21 cellular contexts compared by ENCODE assay signal in genomic region chr7:137296551-137296950, GRCh38. TPM values are rescaled to one million over a fixed set of nuclear protein-coding genes. Genes with fewer than 3 reads are reported as not detected.
"Had no signal": no experiment of that assay in that cellular context is flagged by ENCODE, and none has a peak within 500 bp of the region (broad histone marks: within the 10 kb centered on the region; RNA-seq: fewer than 3 reads in every experiment).

No MANE protein-coding gene starts in this region.

- H3K9me3 ChIP-seq: adrenal gland, gastrocnemius medialis, heart right ventricle, lower lobe of right lung, testis, upper lobe of right lung had no signal

- H3K4me3 ChIP-seq: adrenal gland, gastrocnemius medialis, heart right ventricle, lower lobe of right lung, skin epidermis, testis, upper lobe of right lung had no signal

- ATAC-seq: gastrocnemius medialis; heart right ventricle; left colon; lower lobe of right lung; naive thymus-derived CD8-positive, alpha-beta T cell; right cardiac atrium; T-helper 17 cell; upper lobe of right lung had no signal

- H3K27me3 ChIP-seq: adrenal gland, gastrocnemius medialis, heart right ventricle, testis, upper lobe of right lung had no signal

- DNase-seq: activated CD4-positive, alpha-beta memory T cell treated with anti-CD3 and anti-CD28 coated beads, Interleukin-2, amount 10 ng/mL, durations not matched to agents 7 days and 5 days; activated CD4-positive, alpha-beta T cell treated with anti-CD3 and anti-CD28 coated beads for 4 hours; activated effector memory CD4-positive, alpha-beta T cell treated with Interleukin-2 at 50 U/mL for 16 hours; activated naive CD4-positive, alpha-beta T cell treated with anti-CD3 and anti-CD28 coated beads, Interleukin-2, amount 50 U/mL, for 16 hours; activated T-cell treated with anti-CD3 and anti-CD28 coated beads, Interleukin-2, amount 50 U/mL, for 24 hours; adrenal gland; cortex of kidney; effector CD8-positive, alpha-beta T cell; gastrocnemius medialis; heart right ventricle; left colon; lower lobe of right lung; naive thymus-derived CD8-positive, alpha-beta T cell; right cardiac atrium; stimulated activated CD4-positive, alpha-beta T cell treated with anti-CD3 and anti-CD28 coated beads, Interleukin-4, amount 100 ng/mL, for 24 hours; stimulated activated naive CD4-positive, alpha-beta T cell treated with Interleukin-2 at 50 U/mL for 16 hours; T-helper 17 cell; testis; upper lobe of right lung; WERI-Rb-1 had no signal

- H3K4me1 ChIP-seq: adrenal gland, gastrocnemius medialis, lower lobe of right lung, testis, upper lobe of right lung had no signal

- H3K27ac ChIP-seq: adrenal gland, gastrocnemius medialis, heart right ventricle, lower lobe of right lung, skin epidermis, testis, upper lobe of right lung, WERI-Rb-1 had no signal

- H3K36me3 ChIP-seq: adrenal gland, gastrocnemius medialis, heart right ventricle, lower lobe of right lung, upper lobe of right lung, WERI-Rb-1 had no signal

RNA-seq across cellular contexts. Expression of gene PTN, which starts 47.0 kb away (rescaled TPM):
- total RNA-seq: activated CD4-positive, alpha-beta memory T cell treated with anti-CD3 and anti-CD28 coated beads, Interleukin-2, amount 10 ng/mL, durations not matched to agents 7 days and 5 days; naive thymus-derived CD8-positive, alpha-beta T cell; T-helper 17 cell had no signal
- polyA plus RNA-seq: naive thymus-derived CD8-positive, alpha-beta T cell had no signal
